Comparison of ENCODE assay signal across 1 cellular context in the genomic region with DNA sequence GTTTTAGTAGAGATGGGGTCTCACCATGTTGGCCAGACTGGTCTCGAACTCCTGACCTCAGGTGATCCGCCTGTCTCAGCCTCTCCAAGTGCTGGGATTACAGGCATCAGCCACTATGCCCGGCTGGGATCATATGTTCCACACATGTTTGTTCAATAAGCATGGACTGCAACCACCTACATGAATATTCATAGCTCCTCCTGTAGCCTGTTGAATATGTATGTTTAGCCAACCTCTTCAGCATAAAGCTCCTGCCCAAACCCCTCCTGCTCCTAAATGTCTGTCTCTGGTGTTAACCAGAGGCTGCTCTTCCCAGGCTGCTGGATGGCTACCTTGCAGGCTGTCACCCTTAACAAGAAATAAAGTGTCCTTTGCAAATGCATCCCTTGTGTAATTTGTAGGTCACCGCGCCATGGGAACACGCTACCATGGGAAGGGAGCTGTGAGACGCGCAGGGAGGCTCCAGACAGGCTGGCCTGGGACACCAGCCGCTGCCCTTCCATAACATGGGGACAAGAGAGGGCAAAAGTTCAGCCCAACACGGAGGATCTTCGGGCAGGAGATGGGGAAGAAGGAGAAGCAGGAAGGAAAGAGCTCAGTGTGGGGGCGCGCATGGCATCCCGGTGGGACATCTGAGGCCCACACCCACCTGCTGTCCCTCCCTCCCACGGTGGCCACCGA.
TF ChIP-seq lines count a peak whose summit lies in the region.

No MANE protein-coding gene starts in this region.

TF ChIP-seq in GM23338, 12 proteins besides CTCF, POLR2A, EP300 and RAD21:
- TF ChIP-seq POLR2AphosphoS5 (IDR thresholded peaks at IDR 0.05; ENCODE audit: low read depth) = 0 out of 2 replicates have a peak, but pooled peaks have one; percentile 44
